Comparison of ENCODE assay signal across 1 cellular context in genomic region chr14:68186500-68187276, GRCh38.
TF ChIP-seq lines count a peak whose summit lies in the region.

No MANE protein-coding gene starts in this region.

TF ChIP-seq in SK-N-SH, 30 proteins besides CTCF, POLR2A, EP300 and RAD21 (continued from another document):
- peak; percentile 58 for TF ChIP-seq JUND (IDR thresholded peaks at IDR 0.05)
- 0 out of 2 replicates have a peak, but pooled peaks have one; percentile 20 for TF ChIP-seq FOSL2 (IDR thresholded peaks at IDR 0.05; ENCODE audit: borderline replicate concordance, low read depth)
- peak; percentile 52; the same call in 1 of the 2 replicates for TF ChIP-seq TEAD4 (IDR thresholded peaks at IDR 0.05; ENCODE audit: borderline replicate concordance, insufficient read depth)
